12 cellular contexts compared by ENCODE assay signal in genomic region chr4:101114936-101115372, GRCh38.
DNase-seq lines count a peak whose midpoint lies in the region; ATAC-seq and TF ChIP-seq lines count a peak whose summit lies in the region.
"Had no signal": no experiment of that assay in that cellular context is flagged by ENCODE, and none has a peak within 500 bp of the region (broad histone marks: within the 10 kb centered on the region; RNA-seq: fewer than 3 reads in every experiment).

No MANE protein-coding gene starts in this region.

- peak overlapping the region; percentile 54 for H3K27ac ChIP-seq in suprapubic skin
- no peak overlapping the region for H3K27ac ChIP-seq in trophoblast cell (ENCODE audit: low read depth, low read length)
- no peak overlapping the region for H3K27ac ChIP-seq in osteoblast (ENCODE audit: low read depth, low read length)

- H3K4ac ChIP-seq in trophoblast cell (ENCODE audit: low read depth, low read length): no peak overlapping the region

- POLR2A ChIA-PET in MCF 10A (lab: Yijun Ruan, JAX): interaction anchor here (1.5 to 2.3 kb wide), 4 partner anchors 14 to 43 kb away, joined by 4 to 8 read pairs (median 5); no protein-coding TSS in a partner anchor

- H4K8ac ChIP-seq in trophoblast cell (ENCODE audit: low read depth, low read length): no peak overlapping the region

- H2AK5ac ChIP-seq in trophoblast cell (ENCODE audit: low read length): no peak overlapping the region

- H3K27ac Mint-ChIP-seq in MCF 10A (ENCODE audit: low read depth, unreplicated experiment): peak overlapping the region; percentile 17
- H3K27ac Mint-ChIP-seq: nephron had no signal

- H3K36me3 Mint-ChIP-seq in MCF 10A (ENCODE audit: insufficient read depth, unreplicated experiment): no peaks in the 10 kb centered on the region

- H3K14ac ChIP-seq in trophoblast cell (ENCODE audit: low read length): no peak overlapping the region

- TF ChIP-seq POLR2A in suprapubic skin (IDR thresholded peaks at IDR 0.05): no peak

- ATAC-seq in HG02970 (IDR thresholded peaks at IDR 0.05; ENCODE audit: low FRiP score, unreplicated experiment): no peak

- H3K79me2 ChIP-seq in trophoblast cell (ENCODE audit: control insufficient read depth, insufficient read depth, low read length, poor library complexity) (no peaks in the 10 kb centered on the region), osteoblast (ENCODE audit: insufficient read depth, low read length) (peaks cover 6% of the 10 kb centered on the region)

- H3K9me3 Mint-ChIP-seq in MCF 10A (ENCODE audit: unreplicated experiment): no peaks in the 10 kb centered on the region
- H3K9me3 Mint-ChIP-seq: nephron had no signal

- no peak overlapping the region for H2BK120ac ChIP-seq in trophoblast cell (ENCODE audit: insufficient read depth, low read length, poor library complexity)

- no peaks in the 10 kb centered on the region for H3K36me3 ChIP-seq in suprapubic skin
- no peaks in the 10 kb centered on the region for H3K36me3 ChIP-seq in trophoblast cell (ENCODE audit: control insufficient read depth in 1 of 2, insufficient read depth in 2 of 2, low read length in 2 of 2)
- no peaks in the 10 kb centered on the region for H3K36me3 ChIP-seq in osteoblast (ENCODE audit: insufficient read depth, low read length)

- no peaks in the 10 kb centered on the region for H3K27me3 Mint-ChIP-seq in MCF 10A (ENCODE audit: insufficient read depth, unreplicated experiment)

- H3K4me1 ChIP-seq in suprapubic skin (peaks cover 28% of the 10 kb centered on the region), trophoblast cell (ENCODE audit: control insufficient read depth in 1 of 2, insufficient read depth in 2 of 2, low read length in 2 of 2) (no peaks in the 10 kb centered on the region), osteoblast (ENCODE audit: insufficient read depth, low read length) (no peaks in the 10 kb centered on the region)

- intact Hi-C loops in MCF 10A (cut with micrococcal nuclease): no loop called here

- H3K18ac ChIP-seq in trophoblast cell (ENCODE audit: low read length): no peak overlapping the region

- H3K9me3 ChIP-seq in suprapubic skin (no peaks in the 10 kb centered on the region), trophoblast cell (ENCODE audit: insufficient read depth, low read depth, low read length) (no peaks in the 10 kb centered on the region), osteoblast (ENCODE audit: low read depth, low read length) (no peaks in the 10 kb centered on the region)

- H2AFZ ChIP-seq in trophoblast cell (ENCODE audit: insufficient read depth, low read length, poor library complexity) (no peak overlapping the region), osteoblast (ENCODE audit: low read length) (no peak overlapping the region)

- H3K4me2 ChIP-seq in trophoblast cell (ENCODE audit: low read length): no peak overlapping the region
- no peak overlapping the region for H3K4me2 ChIP-seq in osteoblast (ENCODE audit: insufficient read depth, low read length)

- H3K9ac ChIP-seq in trophoblast cell (ENCODE audit: low read length): no peak overlapping the region

- H4K91ac ChIP-seq in trophoblast cell (ENCODE audit: low read depth, low read length): no peak overlapping the region

- H3K4me1 Mint-ChIP-seq in MCF 10A (ENCODE audit: insufficient read depth, unreplicated experiment): peaks cover 15% of the 10 kb centered on the region

- H4K20me1 ChIP-seq in osteoblast (ENCODE audit: insufficient read depth, low read length): peaks cover 5% of the 10 kb centered on the region

- no peak for TF ChIP-seq CTCF in MCF 10A (IDR thresholded peaks at IDR 0.05; ENCODE audit: unreplicated experiment)
- no peak for TF ChIP-seq CTCF in suprapubic skin (IDR thresholded peaks at IDR 0.05)
- no peak for TF ChIP-seq CTCF in osteoblast (IDR thresholded peaks at IDR 0.05; ENCODE audit: extremely low read depth, low read depth, low read length)

- CTCF ChIA-PET in MCF 10A (lab: Yijun Ruan, JAX): interaction anchor here (0.7 to 1.2 kb wide), 2 partner anchors 10 to 744 kb away, joined by 3 read pairs; no protein-coding TSS in a partner anchor

- H3K4me3 Mint-ChIP-seq in MCF 10A (ENCODE audit: unreplicated experiment): no peak overlapping the region
- H3K4me3 Mint-ChIP-seq: nephron had no signal

- DNase-seq in NCI-H1092 treated with DMSO at 0.1 percent for 48 hours (lab: John Stamatoyannopoulos, UW) (peak; percentile 25), NCI-H1092 (lab: John Stamatoyannopoulos, UW) (no peak), MCF 10A (ENCODE audit: unreplicated experiment) (peak; percentile 24), islet precursor cell (peak; percentile 80), suprapubic skin (ENCODE audit: low spot score in 2 of 2) (no peak), trophoblast cell (no peak), osteoblast (ENCODE audit: insufficient read length, low spot score, missing footprints) (no peak)
- DNase-seq: activated gamma-delta T cell treated with Interleukin-2 at 50 U/mL for 16 hours, NCI-H345, T1000 had no signal

- WGBS in suprapubic skin: 59% methylated on average over 2 of the region's 2 CpGs
- no CpG with 5 or more reads among the region's 2 CpGs for WGBS in trophoblast cell (ENCODE audit: extremely low coverage, insufficient coverage, insufficient read length)

- H3K27me3 ChIP-seq in suprapubic skin (no peaks in the 10 kb centered on the region), trophoblast cell (ENCODE audit: insufficient read depth, low read length) (no peaks in the 10 kb centered on the region), osteoblast (ENCODE audit: insufficient read depth, low read length) (no peaks in the 10 kb centered on the region)

- H3K23ac ChIP-seq in trophoblast cell (ENCODE audit: low read length): no peak overlapping the region

- no peak overlapping the region for H2BK5ac ChIP-seq in trophoblast cell (ENCODE audit: low read depth, low read length, poor library complexity)

- TF ChIP-seq EP300 in suprapubic skin (IDR thresholded peaks at IDR 0.05): no peak

- no peaks in the 10 kb centered on the region for H3K79me1 ChIP-seq in trophoblast cell (ENCODE audit: low read length)

- no TSS peak for BruUV-seq in MCF 10A (replicated peaks; lab: Mats Ljungman, UMichigan)

- H4K12ac ChIP-seq in trophoblast cell (ENCODE audit: low read depth, low read length): no peak overlapping the region

- H2BK12ac ChIP-seq in trophoblast cell (ENCODE audit: low read length): no peak overlapping the region

- no peak overlapping the region for H3K4me3 ChIP-seq in suprapubic skin
- no peak overlapping the region for H3K4me3 ChIP-seq in trophoblast cell (ENCODE audit: low read depth, low read length)
- no peak overlapping the region for H3K4me3 ChIP-seq in osteoblast (ENCODE audit: insufficient read depth, low read length)

Comparison
In these comparisons a context has a peak if more than half of its experiments do, and no peak if none do; other contexts are left out.
1. DNase-seq: peak in NCI-H1092 treated with DMSO at 0.1 percent for 48 hours (single experiment), MCF 10A (single experiment) and islet precursor cell (single experiment); none in NCI-H1092 (single experiment), suprapubic skin (0 of 2), trophoblast cell (0 of 2) and osteoblast (single experiment).